9 cellular contexts compared by ENCODE assay signal in the genomic region with DNA sequence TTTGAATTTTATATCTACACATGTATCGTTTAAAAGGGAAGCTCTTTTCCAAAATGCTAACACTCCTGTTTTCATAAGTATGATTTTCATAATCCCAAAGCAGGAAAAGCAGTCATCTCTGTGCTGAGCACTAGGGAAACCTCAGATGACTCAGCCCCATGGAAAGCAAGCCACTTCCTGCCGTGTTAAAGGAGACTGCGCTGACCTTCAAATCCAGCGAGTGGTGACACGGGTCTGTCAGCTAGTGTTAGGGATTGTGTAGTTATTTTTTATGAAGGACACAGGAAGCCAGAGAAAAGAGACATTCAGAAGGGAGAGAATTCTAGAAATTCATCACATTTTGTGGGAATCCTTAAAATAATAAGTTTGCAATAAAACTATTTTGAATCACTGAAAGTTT. TPM values are rescaled to one million over a fixed set of nuclear protein-coding genes. Genes with fewer than 3 reads are reported as not detected.
DNase-seq lines count a peak whose midpoint lies in the region; ATAC-seq, FAIRE-seq and TF ChIP-seq lines count a peak whose summit lies in the region.
"Had no signal": no experiment of that assay in that cellular context is flagged by ENCODE, and none has a peak within 500 bp of the region (broad histone marks: within the 10 kb centered on the region; RNA-seq: fewer than 3 reads in every experiment).

No MANE protein-coding gene starts in this region.

- FAIRE-seq in GM12891 (lab: Jason Lieb, UNC) = no peak

- no peaks in the 10 kb centered on the region for H3K36me3 Mint-ChIP-seq in natural killer cell treated with Interleukin-12 subunit alpha and Interleukin-12 subunit beta and Interleukin-15 and Interleukin-18, amount 100 ng/mL, for 72 hours
- H3K36me3 Mint-ChIP-seq: IgD-negative memory B cell had no signal

- H3K9me3 Mint-ChIP-seq in natural killer cell treated with Interleukin-12 subunit alpha and Interleukin-12 subunit beta and Interleukin-15 and Interleukin-18, amount 100 ng/mL, for 72 hours = no peaks in the 10 kb centered on the region
- H3K9me3 Mint-ChIP-seq: IgD-negative memory B cell had no signal

- peak; percentile 58 to 67 for ATAC-seq in natural killer cell treated with Interleukin-12 subunit alpha and Interleukin-12 subunit beta and Interleukin-15 and Interleukin-18, amount 100 ng/mL, for 72 hours
- ATAC-seq in GM21367 (IDR thresholded peaks at IDR 0.05; ENCODE audit: unreplicated experiment) = no peak

- peak overlapping the region; percentile 50 for H3K4me3 Mint-ChIP-seq in natural killer cell treated with Interleukin-12 subunit alpha and Interleukin-12 subunit beta and Interleukin-15 and Interleukin-18, amount 100 ng/mL, for 72 hours
- H3K4me3 Mint-ChIP-seq: IgD-negative memory B cell had no signal

- peaks cover 32 to 56% of the 10 kb centered on the region in 2 donors for H3K4me1 Mint-ChIP-seq in natural killer cell treated with Interleukin-12 subunit alpha and Interleukin-12 subunit beta and Interleukin-15 and Interleukin-18, amount 100 ng/mL, for 72 hours (ENCODE audit: low read depth in 2 of 2)
- H3K4me1 Mint-ChIP-seq: IgD-negative memory B cell had no signal

- DNase-seq in H4 (ENCODE audit: low spot score) (peak; percentile 88), RPMI7951 (ENCODE audit: low read depth) (peak; percentile 95), dermis microvascular lymphatic vessel endothelial cell (ENCODE audit: low read depth in 2 of 2) (peak; percentile 95 to 97), GM12891 (ENCODE audit: insufficient read length, low spot score) (no peak), NCI-H82 treated with DMSO at 0.1 percent for 48 hours (lab: John Stamatoyannopoulos, UW; ENCODE audit: unreplicated experiment) (no peak)
- DNase-seq in natural killer cell treated with Interleukin-12 subunit alpha and Interleukin-12 subunit beta and Interleukin-15 and Interleukin-18, amount 100 ng/mL, for 72 hours (ENCODE audit: low spot score) = no peak
- DNase-seq in stimulated activated CD4-positive, alpha-beta T cell treated with anti-CD3 and anti-CD28 coated beads, Interleukin-1b, Interleukin-23, amount 100 ng/mL, for 48 hours = no peak

- peaks cover 0 to 5% of the 10 kb centered on the region in 2 donors for H3K27me3 Mint-ChIP-seq in natural killer cell treated with Interleukin-12 subunit alpha and Interleukin-12 subunit beta and Interleukin-15 and Interleukin-18, amount 100 ng/mL, for 72 hours

- TF ChIP-seq POLR2A in GM12891 (IDR thresholded peaks at IDR 0.05; ENCODE audit: low read depth, low read length) = no peak

- peak overlapping the region; percentile 25 to 42 for H3K27ac Mint-ChIP-seq in natural killer cell treated with Interleukin-12 subunit alpha and Interleukin-12 subunit beta and Interleukin-15 and Interleukin-18, amount 100 ng/mL, for 72 hours
- H3K27ac Mint-ChIP-seq: IgD-negative memory B cell had no signal

TF ChIP-seq in GM12891, 5 proteins besides CTCF, POLR2A, EP300 and RAD21:
- TF ChIP-seq POU2F2 (IDR thresholded peaks at IDR 0.05; ENCODE audit: low read depth, low read length) (no peak), PAX5 (IDR thresholded peaks at IDR 0.05; ENCODE audit: insufficient read depth, low read length, severe bottlenecking) (no peak), SPI1 (IDR thresholded peaks at IDR 0.05; ENCODE audit: low read depth, low read length) (no peak), TAF1 (IDR thresholded peaks at IDR 0.05; ENCODE audit: low read depth, low read length) (no peak), POLR2AphosphoS5 (IDR thresholded peaks at IDR 0.05; ENCODE audit: low read depth, low read length) (no peak)

RNA-seq across cellular contexts. Expression of a gene that starts 57.0 kb away (rescaled TPM):
- not detected in 2 replicates for total RNA-seq in H4 (2014; rRNA removed; shearing (Covaris generic))
- total RNA-seq in RPMI7951 (2014; rRNA removed; shearing (Covaris generic)) = under 0.01 TPM in 1 of 2 replicates, not detected in the other
- total RNA-seq in dermis microvascular lymphatic vessel endothelial cell = 71.6 and 101 TPM in 2 replicates
- 10 to 100 TPM; 13.7 to 16.8 TPM for total RNA-seq in natural killer cell treated with Interleukin-12 subunit alpha and Interleukin-12 subunit beta and Interleukin-15 and Interleukin-18, amount 100 ng/mL, for 72 hours
- polyA plus RNA-seq in GM12891 (2012; ENCODE audit: low read depth, missing spikeins) = 0.05 TPM
- polyA plus RNA-seq: IgD-negative memory B cell had no signal

Comparison
In these comparisons a context has a peak if more than half of its experiments do, and no peak if none do; other contexts are left out.
1. DNase-seq: peak in H4 (single experiment), RPMI7951 (single experiment) and dermis microvascular lymphatic vessel endothelial cell (2 of 2); none in natural killer cell treated with Interleukin-12 subunit alpha and Interleukin-12 subunit beta and Interleukin-15 and Interleukin-18, amount 100 ng/mL, for 72 hours (single experiment), GM12891 (single experiment), NCI-H82 treated with DMSO at 0.1 percent for 48 hours (single experiment) and stimulated activated CD4-positive, alpha-beta T cell treated with anti-CD3 and anti-CD28 coated beads, Interleukin-1b, Interleukin-23, amount 100 ng/mL, for 48 hours (single experiment).
2. RNA of a gene that starts 57.0 kb away (total RNA-seq): 71.6 to 101 TPM in dermis microvascular lymphatic vessel endothelial cell and 13.7 to 16.8 TPM in natural killer cell treated with Interleukin-12 subunit alpha and Interleukin-12 subunit beta and Interleukin-15 and Interleukin-18, amount 100 ng/mL, for 72 hours; not detected in H4 and under 0.01 TPM in RPMI7951; every median in the first group is over 10 times any median in the second.